ENCODE assay signal across 8 cellular contexts in genomic region chr7:50307368-50308012, GRCh38. TPM values are rescaled to one million over a fixed set of nuclear protein-coding genes. Genes with fewer than 3 reads are reported as not detected.
DNase-seq lines count a peak whose midpoint lies in the region; ATAC-seq and TF ChIP-seq lines count a peak whose summit lies in the region.

No MANE protein-coding gene starts in this region.

- peak overlapping the region; percentile 53 to 60; a peak in 3 of 4 replicates for H3K4me3 ChIP-seq in DND-41 (ENCODE audit: low read depth in 1 of 2, low read length in 2 of 2)

- peak overlapping the region; percentile 64 for H3K9ac ChIP-seq in DND-41 (ENCODE audit: low read depth, low read length)

- H2AFZ ChIP-seq in DND-41 (ENCODE audit: low read depth, low read length), result 0 out of 2 replicates have a peak overlapping the region, but pooled peaks have one; percentile 11

- TF ChIP-seq CTCF in DND-41 (IDR thresholded peaks at IDR 0.05; ENCODE audit: borderline replicate concordance, extremely low read depth, low read length, poor library complexity, severe bottlenecking) (peak; percentile 62), type B pancreatic cell (conservative IDR thresholded peaks at IDR 0.05) (no peak)

- peak; percentile 84 for DNase-seq in DND-41
- DNase-seq in T-helper 2 cell treated with Interferon-gamma antibody and Interleukin-4, amounts not matched to agents 5 μg/mL and 100 μg/mL, for 36 hours (ENCODE audit: low spot score), result peak; percentile 45
- DNase-seq in erythroblast (lab: John Stamatoyannopoulos, UW), result peak; percentile 74 to 77
- DNase-seq in glomerular visceral epithelial cell (ENCODE audit: extremely low spot score), result no peak
- no peak for DNase-seq in type B pancreatic cell (ENCODE audit: extremely low spot score, unreplicated experiment)
- no peak for DNase-seq in NCI-H2081 treated with DMSO at 0.1 percent for 48 hours (lab: John Stamatoyannopoulos, UW)

- peaks cover 85% of the 10 kb centered on the region for H3K79me2 ChIP-seq in DND-41 (ENCODE audit: insufficient read depth, low read length)

- peak overlapping the region; percentile 97 for H3K27ac Mint-ChIP-seq in T-helper 2 cell treated with Interferon-gamma antibody and Interleukin-4, amounts not matched to agents 5 μg/mL and 100 μg/mL, for 36 hours
- H3K27ac Mint-ChIP-seq in type B pancreatic cell, result no peak overlapping the region

- peak; percentile 67 for TF ChIP-seq POLR2A in erythroblast (IDR thresholded peaks at IDR 0.05; ENCODE audit: low read length)

- H4K20me1 ChIP-seq in DND-41 (ENCODE audit: insufficient read depth, low read length), result peaks cover 3% of the 10 kb centered on the region; the same call in 1 of the 2 replicates

- no peaks in the 10 kb centered on the region for H3K9me3 ChIP-seq in DND-41 (ENCODE audit: insufficient read depth, low read length, severe bottlenecking)

- peak overlapping the region; percentile 68 for H3K4me2 ChIP-seq in DND-41 (ENCODE audit: insufficient read depth, low read length)

- H3K36me3 ChIP-seq in DND-41 (ENCODE audit: insufficient read depth, low read length), result peaks cover 14% of the 10 kb centered on the region

- H3K27ac ChIP-seq in DND-41 (ENCODE audit: low read length), result peak overlapping the region; percentile 92

- H3K36me3 Mint-ChIP-seq in T-helper 2 cell treated with Interferon-gamma antibody and Interleukin-4, amounts not matched to agents 5 μg/mL and 100 μg/mL, for 36 hours (ENCODE audit: low read depth), result peaks cover 79% of the 10 kb centered on the region
- no peaks in the 10 kb centered on the region for H3K36me3 Mint-ChIP-seq in type B pancreatic cell

- H3K27me3 Mint-ChIP-seq in T-helper 2 cell treated with Interferon-gamma antibody and Interleukin-4, amounts not matched to agents 5 μg/mL and 100 μg/mL, for 36 hours (ENCODE audit: low read depth), result peaks cover 1% of the 10 kb centered on the region
- peaks cover 62% of the 10 kb centered on the region for H3K27me3 Mint-ChIP-seq in type B pancreatic cell

- peaks cover 21% of the 10 kb centered on the region for H3K4me1 Mint-ChIP-seq in T-helper 2 cell treated with Interferon-gamma antibody and Interleukin-4, amounts not matched to agents 5 μg/mL and 100 μg/mL, for 36 hours (ENCODE audit: low read depth)
- peaks cover 12% of the 10 kb centered on the region for H3K4me1 Mint-ChIP-seq in type B pancreatic cell (ENCODE audit: unreplicated experiment)

- H3K27me3 ChIP-seq in DND-41 (ENCODE audit: insufficient read depth, low read length, poor library complexity), result no peaks in the 10 kb centered on the region

- peak overlapping the region; percentile 99 for H3K4me3 Mint-ChIP-seq in T-helper 2 cell treated with Interferon-gamma antibody and Interleukin-4, amounts not matched to agents 5 μg/mL and 100 μg/mL, for 36 hours
- no peak overlapping the region for H3K4me3 Mint-ChIP-seq in type B pancreatic cell

- no peaks in the 10 kb centered on the region for H3K9me3 Mint-ChIP-seq in T-helper 2 cell treated with Interferon-gamma antibody and Interleukin-4, amounts not matched to agents 5 μg/mL and 100 μg/mL, for 36 hours
- no peaks in the 10 kb centered on the region for H3K9me3 Mint-ChIP-seq in type B pancreatic cell

- peaks cover 66% of the 10 kb centered on the region for H3K4me1 ChIP-seq in DND-41 (ENCODE audit: insufficient read depth, low read length)

- ATAC-seq in DND-41 (ENCODE audit: insufficient read depth, low read depth), result peak; percentile 63
- ATAC-seq in GM21723 (IDR thresholded peaks at IDR 0.05; ENCODE audit: unreplicated experiment), result peak; percentile 35
- ATAC-seq in GM19397 (IDR thresholded peaks at IDR 0.05; ENCODE audit: unreplicated experiment), result no peak

RNA-seq across cellular contexts. Expression of gene IKZF1, which starts 3.0 kb away (rescaled TPM):
- total RNA-seq in type B pancreatic cell (ENCODE audit: low replicate concordance), result 1.0 and 2.0 TPM in 2 replicates

Comparison
In these comparisons a context has a peak if more than half of its experiments do, and no peak if none do; other contexts are left out.
1. DNase-seq: peak in DND-41 (single experiment), T-helper 2 cell treated with Interferon-gamma antibody and Interleukin-4, amounts not matched to agents 5 μg/mL and 100 μg/mL, for 36 hours (single experiment) and erythroblast (2 of 2); none in glomerular visceral epithelial cell (single experiment), type B pancreatic cell (single experiment) and NCI-H2081 treated with DMSO at 0.1 percent for 48 hours (single experiment).